In the genomic region with DNA sequence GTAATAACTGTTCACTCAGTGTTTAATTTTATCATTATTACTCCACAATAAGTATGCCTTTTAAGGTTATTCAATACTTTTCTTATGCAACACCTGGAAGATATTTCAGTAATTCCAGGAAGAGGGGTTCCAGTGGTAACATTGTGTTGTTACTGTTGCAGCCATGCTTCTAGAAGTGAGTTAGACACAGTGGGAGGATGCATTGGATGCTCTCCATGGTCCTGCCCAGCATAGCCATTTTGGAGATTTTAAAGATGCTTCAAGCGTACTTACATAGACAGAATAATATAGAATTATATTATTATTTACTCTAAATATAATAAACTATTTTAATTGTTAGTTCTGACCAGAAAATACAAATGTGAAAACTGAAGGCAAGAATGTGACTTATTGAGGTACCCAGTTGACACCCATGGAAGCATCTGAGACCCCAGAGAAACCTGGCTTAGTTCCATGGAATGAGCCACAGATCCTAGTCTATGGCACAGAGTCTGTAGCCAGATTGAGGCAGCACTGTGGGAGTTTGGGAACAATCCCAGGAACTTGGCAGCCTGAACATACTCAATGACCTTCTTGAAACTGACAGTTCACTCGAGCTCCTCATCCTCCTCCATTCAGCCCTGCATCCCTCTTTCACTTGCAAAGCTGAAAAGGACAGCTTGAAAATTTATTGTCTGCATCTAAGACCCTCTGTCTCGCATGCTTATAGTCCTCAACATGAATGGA, we compare ENCODE assay signal across 21 cellular contexts.
DNase-seq lines count a peak whose midpoint lies in the region; ATAC-seq, FAIRE-seq and TF ChIP-seq lines count a peak whose summit lies in the region.
"Had no signal": no experiment of that assay in that cellular context is flagged by ENCODE, and none has a peak within 500 bp of the region (broad histone marks: within the 10 kb centered on the region; RNA-seq: fewer than 3 reads in every experiment).

No MANE protein-coding gene starts in this region.

- no peaks in the 10 kb centered on the region for H3K4me1 ChIP-seq in HepG2 (ENCODE audit: insufficient read depth, low read length)
- no peaks in the 10 kb centered on the region for H3K4me1 ChIP-seq in right lobe of liver
- H3K4me1 ChIP-seq: Peyer's patch had no signal

- TF ChIP-seq POLR2A in HepG2 (IDR thresholded peaks at IDR 0.05; ENCODE audit: insufficient read depth in 1 of 2, low read depth in 2 of 2, low read length in 2 of 2) (no peak), right lobe of liver (IDR thresholded peaks at IDR 0.05) (no peak)

- no TSS peak for BruUV-seq in HepG2 (replicated peaks; lab: Mats Ljungman, UMichigan)

- ATAC-seq in HepG2 (no peak), right lobe of liver (no peak)
- ATAC-seq: Right ventricle myocardium inferior had no signal

- intact Hi-C loops in HepG2 (cut with micrococcal nuclease; ENCODE audit: unreplicated experiment) (no loop called here), right lobe of liver (cut with DNase I) (no loop called here)

- H3K9ac ChIP-seq in HepG2 (ENCODE audit: insufficient read depth, low read depth, low read length): no peak overlapping the region

- no peak for TF ChIP-seq CTCF in HepG2 (CRISPR knock-in tag; IDR thresholded peaks at IDR 0.05)
- TF ChIP-seq CTCF in right lobe of liver (IDR thresholded peaks at IDR 0.05): no peak
- TF ChIP-seq CTCF in epithelial cell of esophagus (IDR thresholded peaks at IDR 0.05; ENCODE audit: insufficient read depth, low read depth, low read length, missing control alignments): no peak

- H4K20me1 ChIP-seq in HepG2 (ENCODE audit: insufficient read depth, low read length): no peaks in the 10 kb centered on the region

- TF ChIP-seq EP300 in HepG2 (IDR thresholded peaks at IDR 0.05; ENCODE audit: low read depth in 2 of 2, low read length in 2 of 2) (no peak), HepG2 (CRISPR knock-in tag; IDR thresholded peaks at IDR 0.05; ENCODE audit: borderline replicate concordance) (no peak)

- CTCF ChIA-PET in HepG2 (lab: Yijun Ruan, JAX; ENCODE audit: low intra/inter-chr PET ratio, low total read pairs): no interaction called here

- no peaks in the 10 kb centered on the region for H3K9me3 ChIP-seq in HepG2 (ENCODE audit: low read length)
- H3K9me3 ChIP-seq in right lobe of liver: no peaks in the 10 kb centered on the region
- H3K9me3 ChIP-seq: Peyer's patch had no signal

- H3K27ac ChIP-seq in HepG2 (ENCODE audit: extremely low read length, insufficient read depth, low read length): no peak overlapping the region
- H3K27ac ChIP-seq in right lobe of liver: no peak overlapping the region
- H3K27ac ChIP-seq: Peyer's patch had no signal

- no peak for TF ChIP-seq RAD21 in HepG2 (CRISPR knock-in tag; IDR thresholded peaks at IDR 0.05)

- H2AFZ ChIP-seq in HepG2 (ENCODE audit: low read length): no peak overlapping the region

- FAIRE-seq in HepG2 (lab: Jason Lieb, UNC): no peak
- FAIRE-seq: GM12891 had no signal

- H3K4me3 ChIP-seq in HepG2 (replicated peaks in 1 of 3; ENCODE audit: insufficient read depth in 1 of 3, low read depth in 2 of 3, low read length in 3 of 3) (no peak overlapping the region), right lobe of liver (no peak overlapping the region), epithelial cell of esophagus (ENCODE audit: low read length) (no peak overlapping the region)
- H3K4me3 ChIP-seq: Peyer's patch had no signal

- WGBS in HepG2 (ENCODE audit: low lambda C conversion rate): 14% methylated on average over 3 of the region's 3 CpGs
- 29% methylated on average over 3 of the region's 3 CpGs for WGBS in right lobe of liver (ENCODE audit: insufficient coverage, low coverage, low lambda C conversion rate, missing lambda C conversion rate)

- H3K27me3 ChIP-seq in HepG2 (ENCODE audit: control insufficient read depth in 1 of 2, insufficient read depth in 2 of 2, low read length in 2 of 2) (no peaks in the 10 kb centered on the region), right lobe of liver (no peaks in the 10 kb centered on the region)
- H3K27me3 ChIP-seq: Peyer's patch had no signal

- H3K36me3 ChIP-seq in HepG2 (replicated peaks in 1 of 2; ENCODE audit: control insufficient read depth in 1 of 2, insufficient read depth in 2 of 2, low read length in 2 of 2) (no peaks in the 10 kb centered on the region), right lobe of liver (no peaks in the 10 kb centered on the region)
- H3K36me3 ChIP-seq: Peyer's patch had no signal

- no peak overlapping the region for H3K4me2 ChIP-seq in HepG2 (ENCODE audit: low read depth, low read length)

- in situ Hi-C loops in HepG2 (cut with HindIII; ENCODE audit: extremely low pct_ligation_motif_present, low pct_unique_long_range_greater_than_20kb): no loop called here

- DNase-seq in HepG2 (ENCODE audit: low spot score) (no peak), right lobe of liver (no peak), epithelial cell of esophagus (ENCODE audit: low read depth) (peak; percentile 1), midbrain (lab: John Stamatoyannopoulos, UW) (no peak), NCI-H82 treated with DMSO at 0.1 percent for 48 hours (lab: John Stamatoyannopoulos, UW; ENCODE audit: unreplicated experiment) (no peak)
- no peak for DNase-seq in stimulated activated CD4-positive, alpha-beta T cell treated with anti-CD3 and anti-CD28 coated beads, Interleukin-12 subunit alpha, Interleukin-12 subunit beta, amount 100 ng/mL, for 4 hours
- no peak for DNase-seq in stimulated activated CD4-positive, alpha-beta T cell treated with anti-CD3 and anti-CD28 coated beads, Interleukin-4, amount 100 ng/mL, for 1 hour
- DNase-seq: 8988T, C1 segment of cervical spinal cord, DMS79 treated with DMSO at 0.1 percent for 48 hours, GDM1, GOT3, IMR-90, NCI-H1436, NCI-H2029, NCI-H2171 treated with DMSO at 0.1 percent for 48 hours, NCI-H774, Peyer's patch had no signal

- H3K79me2 ChIP-seq in HepG2 (ENCODE audit: insufficient read depth, low read length): no peaks in the 10 kb centered on the region

- POLR2A ChIA-PET in HepG2 (lab: Yijun Ruan, JAX): no interaction called here

TF ChIP-seq in HepG2, 621 proteins besides CTCF, POLR2A, EP300 and RAD21 (continues in another document):
- TF ChIP-seq SAFB2 (CRISPR knock-in tag; IDR thresholded peaks at IDR 0.05; ENCODE audit: borderline replicate concordance, low read depth): no peak
- peak; percentile 86 for TF ChIP-seq MIER2 (CRISPR knock-in tag; IDR thresholded peaks at IDR 0.05)

TF ChIP-seq in PFSK-1, 5 proteins besides CTCF, POLR2A, EP300 and RAD21:
- TF ChIP-seq, protein P1, sequence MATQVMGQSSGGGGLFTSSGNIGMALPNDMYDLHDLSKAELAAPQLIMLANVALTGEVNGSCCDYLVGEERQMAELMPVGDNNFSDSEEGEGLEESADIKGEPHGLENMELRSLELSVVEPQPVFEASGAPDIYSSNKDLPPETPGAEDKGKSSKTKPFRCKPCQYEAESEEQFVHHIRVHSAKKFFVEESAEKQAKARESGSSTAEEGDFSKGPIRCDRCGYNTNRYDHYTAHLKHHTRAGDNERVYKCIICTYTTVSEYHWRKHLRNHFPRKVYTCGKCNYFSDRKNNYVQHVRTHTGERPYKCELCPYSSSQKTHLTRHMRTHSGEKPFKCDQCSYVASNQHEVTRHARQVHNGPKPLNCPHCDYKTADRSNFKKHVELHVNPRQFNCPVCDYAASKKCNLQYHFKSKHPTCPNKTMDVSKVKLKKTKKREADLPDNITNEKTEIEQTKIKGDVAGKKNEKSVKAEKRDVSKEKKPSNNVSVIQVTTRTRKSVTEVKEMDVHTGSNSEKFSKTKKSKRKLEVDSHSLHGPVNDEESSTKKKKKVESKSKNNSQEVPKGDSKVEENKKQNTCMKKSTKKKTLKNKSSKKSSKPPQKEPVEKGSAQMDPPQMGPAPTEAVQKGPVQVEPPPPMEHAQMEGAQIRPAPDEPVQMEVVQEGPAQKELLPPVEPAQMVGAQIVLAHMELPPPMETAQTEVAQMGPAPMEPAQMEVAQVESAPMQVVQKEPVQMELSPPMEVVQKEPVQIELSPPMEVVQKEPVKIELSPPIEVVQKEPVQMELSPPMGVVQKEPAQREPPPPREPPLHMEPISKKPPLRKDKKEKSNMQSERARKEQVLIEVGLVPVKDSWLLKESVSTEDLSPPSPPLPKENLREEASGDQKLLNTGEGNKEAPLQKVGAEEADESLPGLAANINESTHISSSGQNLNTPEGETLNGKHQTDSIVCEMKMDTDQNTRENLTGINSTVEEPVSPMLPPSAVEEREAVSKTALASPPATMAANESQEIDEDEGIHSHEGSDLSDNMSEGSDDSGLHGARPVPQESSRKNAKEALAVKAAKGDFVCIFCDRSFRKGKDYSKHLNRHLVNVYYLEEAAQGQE (IDR thresholded peaks at IDR 0.05; ENCODE audit: insufficient read depth in 1 of 2, low read depth in 2 of 2, low read length in 2 of 2): peak; percentile 30 to 89; a peak in 3 of 4 replicates
- TF ChIP-seq TAF1 (IDR thresholded peaks at IDR 0.05; ENCODE audit: borderline replicate concordance, insufficient read depth, low read length): no peak
